11 cellular contexts compared by ENCODE assay signal in genomic region chr18:63234839-63235238, GRCh38.
DNase-seq lines count a peak whose midpoint lies in the region; ATAC-seq and TF ChIP-seq lines count a peak whose summit lies in the region.
"Had no signal": no experiment of that assay in that cellular context is flagged by ENCODE, and none has a peak within 500 bp of the region (broad histone marks: within the 10 kb centered on the region; RNA-seq: fewer than 3 reads in every experiment).

No MANE protein-coding gene starts in this region.

- no peaks in the 10 kb centered on the region for H3K27me3 Mint-ChIP-seq in activated CD4-positive, alpha-beta T cell treated with anti-CD3 and anti-CD28 coated beads, Interleukin-2, amount 10 ng/mL, durations not matched to agents 24 days and 14 days
- H3K27me3 Mint-ChIP-seq in dendritic cell treated with granulocyte-macrophage colony-stimulating factor and Interleukin-4, amounts not matched to agents 40 ng/mL and 50 ng/mL, for 4 days: no peaks in the 10 kb centered on the region
- no peaks in the 10 kb centered on the region for H3K27me3 Mint-ChIP-seq in stimulated activated memory B cell treated with anti-CD40 and anti-IgM and Interleukin-4, amounts not matched to agents 10 μg/mL and 1 μg/mL and 100 μg/mL, for 72 hours

- H4K20me1 ChIP-seq in MM.1S (ENCODE audit: insufficient read depth, low read length): no peaks in the 10 kb centered on the region

- peaks cover 2% of the 10 kb centered on the region; the same call in 1 of the 2 replicates for H3K36me3 ChIP-seq in MM.1S (replicated peaks; ENCODE audit: insufficient read depth, low read length)
- no peaks in the 10 kb centered on the region for H3K36me3 ChIP-seq in stomach
- H3K36me3 ChIP-seq in left lung: no peaks in the 10 kb centered on the region

- no peak for ATAC-seq in stimulated activated memory B cell treated with anti-CD40 and anti-IgM and Interleukin-4, amounts not matched to agents 10 μg/mL and 1 μg/mL and 100 μg/mL, for 72 hours
- no peak for ATAC-seq in left lung

- H3K4me3 ChIP-seq in MM.1S (ENCODE audit: low read length): peak overlapping the region; percentile 54
- no peak overlapping the region for H3K4me3 ChIP-seq in stomach
- H3K4me3 ChIP-seq in left lung: no peak overlapping the region

- 48 to 66% (median 58%) methylated on average over 3 of the region's 3 CpGs for WGBS in stomach, 5 donors

- H2AFZ ChIP-seq in MM.1S (ENCODE audit: low read length): no peak overlapping the region

- peak overlapping the region; percentile 18; the same call in 1 of the 2 replicates for H3K9ac ChIP-seq in MM.1S (ENCODE audit: low read length)

- TF ChIP-seq CTCF in MM.1S (IDR thresholded peaks at IDR 0.05; ENCODE audit: low read length): no peak
- TF ChIP-seq CTCF in stomach (IDR thresholded peaks at IDR 0.05): no peak
- TF ChIP-seq CTCF in left lung (IDR thresholded peaks at IDR 0.05): no peak

- H3K9me3 ChIP-seq in MM.1S (replicated peaks; ENCODE audit: insufficient read depth, low read length) (no peaks in the 10 kb centered on the region), stomach (no peaks in the 10 kb centered on the region), left lung (no peaks in the 10 kb centered on the region)

- peaks cover 79% of the 10 kb centered on the region for H3K79me2 ChIP-seq in MM.1S (ENCODE audit: low read length)

- no peaks in the 10 kb centered on the region for H3K9me2 ChIP-seq in MM.1S (replicated peaks; ENCODE audit: insufficient read depth, low read length)

- peaks cover 70% of the 10 kb centered on the region for H3K4me1 Mint-ChIP-seq in activated CD4-positive, alpha-beta T cell treated with anti-CD3 and anti-CD28 coated beads, Interleukin-2, amount 10 ng/mL, durations not matched to agents 24 days and 14 days
- peaks cover 40% of the 10 kb centered on the region for H3K4me1 Mint-ChIP-seq in dendritic cell treated with granulocyte-macrophage colony-stimulating factor and Interleukin-4, amounts not matched to agents 40 ng/mL and 50 ng/mL, for 4 days (ENCODE audit: low read depth)
- H3K4me1 Mint-ChIP-seq in stimulated activated memory B cell treated with anti-CD40 and anti-IgM and Interleukin-4, amounts not matched to agents 10 μg/mL and 1 μg/mL and 100 μg/mL, for 72 hours: peaks cover 65% of the 10 kb centered on the region

- peak overlapping the region; percentile 94 for H3K4me2 ChIP-seq in MM.1S (ENCODE audit: low read depth, low read length)

- H3F3A ChIP-seq in MM.1S (ENCODE audit: insufficient read depth, low read length): peaks cover 13% of the 10 kb centered on the region; the same call in 1 of the 2 replicates

- H3K27me3 ChIP-seq in MM.1S (replicated peaks; ENCODE audit: insufficient read depth, low read length) (no peaks in the 10 kb centered on the region), stomach (no peaks in the 10 kb centered on the region), left lung (no peaks in the 10 kb centered on the region)

- TF ChIP-seq EP300 in stomach (IDR thresholded peaks at IDR 0.05): no peak

- H3K27ac Mint-ChIP-seq in activated CD4-positive, alpha-beta T cell treated with anti-CD3 and anti-CD28 coated beads, Interleukin-2, amount 10 ng/mL, durations not matched to agents 24 days and 14 days: peak overlapping the region; percentile 91
- H3K27ac Mint-ChIP-seq in dendritic cell treated with granulocyte-macrophage colony-stimulating factor and Interleukin-4, amounts not matched to agents 40 ng/mL and 50 ng/mL, for 4 days: peak overlapping the region; percentile 24
- peak overlapping the region; percentile 68 for H3K27ac Mint-ChIP-seq in stimulated activated memory B cell treated with anti-CD40 and anti-IgM and Interleukin-4, amounts not matched to agents 10 μg/mL and 1 μg/mL and 100 μg/mL, for 72 hours

- DNase-seq in activated CD4-positive, alpha-beta T cell treated with anti-CD3 and anti-CD28 coated beads, Interleukin-2, amount 10 ng/mL, durations not matched to agents 24 days and 14 days: no peak
- no peak for DNase-seq in activated CD4-positive, alpha-beta T cell treated with anti-CD3 and anti-CD28 coated beads, Interleukin-2, amount 50 U/mL, for 1 hour
- peak; percentile 41 for DNase-seq in MM.1S
- DNase-seq in stomach: no peak
- DNase-seq in NCI-H524 treated with DMSO at 0.1 percent for 48 hours (lab: John Stamatoyannopoulos, UW): no peak
- no peak for DNase-seq in left lung
- DNase-seq: GDM1; Karpas-422; stimulated activated CD4-positive, alpha-beta T cell treated with anti-CD3 and anti-CD28 coated beads, Interleukin-12 subunit alpha, Interleukin-12 subunit beta, amount 100 ng/mL, for 4 hours had no signal

- peaks cover 68% of the 10 kb centered on the region for H3K36me3 Mint-ChIP-seq in activated CD4-positive, alpha-beta T cell treated with anti-CD3 and anti-CD28 coated beads, Interleukin-2, amount 10 ng/mL, durations not matched to agents 24 days and 14 days (ENCODE audit: low read depth)
- H3K36me3 Mint-ChIP-seq in dendritic cell treated with granulocyte-macrophage colony-stimulating factor and Interleukin-4, amounts not matched to agents 40 ng/mL and 50 ng/mL, for 4 days (ENCODE audit: low read depth): no peaks in the 10 kb centered on the region
- H3K36me3 Mint-ChIP-seq in stimulated activated memory B cell treated with anti-CD40 and anti-IgM and Interleukin-4, amounts not matched to agents 10 μg/mL and 1 μg/mL and 100 μg/mL, for 72 hours: peaks cover 61% of the 10 kb centered on the region

- intact Hi-C loops in activated CD4-positive, alpha-beta T cell treated with anti-CD3 and anti-CD28 coated beads, Interleukin-2, amount 10 ng/mL, durations not matched to agents 24 days and 14 days (cut with micrococcal nuclease): loop anchor here (1.0 to 2.0 kb wide), 5 partner anchors 18 to 74 kb away; no protein-coding TSS in a partner anchor
- intact Hi-C loops in dendritic cell treated with granulocyte-macrophage colony-stimulating factor and Interleukin-4, amounts not matched to agents 40 ng/mL and 50 ng/mL, for 4 days (cut with micrococcal nuclease): loop anchor here (5.0 kb wide), 2 partner anchors 78 to 82 kb away; partner anchors contain the start of gene BCL2
- intact Hi-C loops in stomach (cut with DNase I; ENCODE audit: low total_unique reads): no loop called here
- intact Hi-C loops in left lung (cut with DNase I): no loop called here

- no peak for TF ChIP-seq POLR2A in stomach (IDR thresholded peaks at IDR 0.05)

- H3K9me3 Mint-ChIP-seq in activated CD4-positive, alpha-beta T cell treated with anti-CD3 and anti-CD28 coated beads, Interleukin-2, amount 10 ng/mL, durations not matched to agents 24 days and 14 days: peaks cover 10% of the 10 kb centered on the region
- H3K9me3 Mint-ChIP-seq in dendritic cell treated with granulocyte-macrophage colony-stimulating factor and Interleukin-4, amounts not matched to agents 40 ng/mL and 50 ng/mL, for 4 days: no peaks in the 10 kb centered on the region
- peaks cover 3% of the 10 kb centered on the region for H3K9me3 Mint-ChIP-seq in stimulated activated memory B cell treated with anti-CD40 and anti-IgM and Interleukin-4, amounts not matched to agents 10 μg/mL and 1 μg/mL and 100 μg/mL, for 72 hours

- peak overlapping the region; percentile 65 for H3K4me3 Mint-ChIP-seq in activated CD4-positive, alpha-beta T cell treated with anti-CD3 and anti-CD28 coated beads, Interleukin-2, amount 10 ng/mL, durations not matched to agents 24 days and 14 days
- no peak overlapping the region for H3K4me3 Mint-ChIP-seq in dendritic cell treated with granulocyte-macrophage colony-stimulating factor and Interleukin-4, amounts not matched to agents 40 ng/mL and 50 ng/mL, for 4 days
- peak overlapping the region; percentile 13 for H3K4me3 Mint-ChIP-seq in stimulated activated memory B cell treated with anti-CD40 and anti-IgM and Interleukin-4, amounts not matched to agents 10 μg/mL and 1 μg/mL and 100 μg/mL, for 72 hours

- peak overlapping the region; percentile 69; the same call in 1 of the 2 replicates for H3K27ac ChIP-seq in MM.1S (ENCODE audit: low read length)
- H3K27ac ChIP-seq in stomach: no peak overlapping the region
- no peak overlapping the region for H3K27ac ChIP-seq in left lung

- H3K4me1 ChIP-seq in MM.1S (ENCODE audit: low read length) (peaks cover 28% of the 10 kb centered on the region), stomach (peaks cover 8 to 48% (median 22%) of the 10 kb centered on the region in 4 donors), left lung (peaks cover 0 to 44% of the 10 kb centered on the region in 2 donors)

Comparison
In these comparisons a context has a peak if more than half of its experiments do, and no peak if none do; other contexts are left out.
1. H3K27ac Mint-ChIP-seq: peak in every context shown above with its lines; median percentile 91 in activated CD4-positive, alpha-beta T cell treated with anti-CD3 and anti-CD28 coated beads, Interleukin-2, amount 10 ng/mL, durations not matched to agents 24 days and 14 days; 68 in stimulated activated memory B cell treated with anti-CD40 and anti-IgM and Interleukin-4, amounts not matched to agents 10 μg/mL and 1 μg/mL and 100 μg/mL, for 72 hours; 24 in dendritic cell treated with granulocyte-macrophage colony-stimulating factor and Interleukin-4, amounts not matched to agents 40 ng/mL and 50 ng/mL, for 4 days.
2. intact Hi-C loops: an anchor here in activated CD4-positive, alpha-beta T cell treated with anti-CD3 and anti-CD28 coated beads, Interleukin-2, amount 10 ng/mL, durations not matched to agents 24 days and 14 days (1.0 to 2.0 kb wide) and dendritic cell treated with granulocyte-macrophage colony-stimulating factor and Interleukin-4, amounts not matched to agents 40 ng/mL and 50 ng/mL, for 4 days (5.0 kb wide); none called in stomach and left lung.